ENCODE assay signal across 19 cellular contexts in genomic region chr4:59223292-59223941, GRCh38.
DNase-seq lines count a peak whose midpoint lies in the region; ATAC-seq and FAIRE-seq lines count a peak whose summit lies in the region.
"Had no signal": no experiment of that assay in that cellular context is flagged by ENCODE, and none has a peak within 500 bp of the region (broad histone marks: within the 10 kb centered on the region; RNA-seq: fewer than 3 reads in every experiment).

No MANE protein-coding gene starts in this region.

- peak; percentile 20 for FAIRE-seq in TTC549 (lab: Jason Lieb, UNC)
- FAIRE-seq: GM12892 had no signal

- DNase-seq in DMS53 treated with DMSO at 0.1 percent for 48 hours (lab: John Stamatoyannopoulos, UW; ENCODE audit: unreplicated experiment) (peak; percentile 8), NCI-H1417 treated with DMSO at 0.1 percent for 48 hours (lab: John Stamatoyannopoulos, UW) (peak; percentile 61), NCI-H748 (lab: John Stamatoyannopoulos, UW; ENCODE audit: unreplicated experiment) (peak; percentile 62), DMS 273 treated with DMSO at 0.1 percent for 48 hours (lab: John Stamatoyannopoulos, UW) (no peak), NCI-H2196 (lab: John Stamatoyannopoulos, UW; ENCODE audit: unreplicated experiment) (no peak)
- DNase-seq: ACHN; Caco-2; CD4-positive, alpha-beta T cell; KG1; NCI-H1105; NCI-H187 treated with DMSO at 0.1 percent for 48 hours; NCI-H2171 treated with DMSO at 0.1 percent for 48 hours; NCI-H446; NCI-H774 had no signal

- ATAC-seq in GM21526 (IDR thresholded peaks at IDR 0.05; ENCODE audit: low FRiP score, unreplicated experiment): no peak
- ATAC-seq: GM23338, Right ventricle myocardium inferior had no signal

Comparison
In these comparisons a context has a peak if more than half of its experiments do, and no peak if none do; other contexts are left out.
1. DNase-seq: peak in DMS53 treated with DMSO at 0.1 percent for 48 hours (single experiment), NCI-H1417 treated with DMSO at 0.1 percent for 48 hours (single experiment) and NCI-H748 (single experiment); none in DMS 273 treated with DMSO at 0.1 percent for 48 hours (single experiment) and NCI-H2196 (single experiment).